Comparison of ENCODE assay signal across 18 cellular contexts in the genomic region with DNA sequence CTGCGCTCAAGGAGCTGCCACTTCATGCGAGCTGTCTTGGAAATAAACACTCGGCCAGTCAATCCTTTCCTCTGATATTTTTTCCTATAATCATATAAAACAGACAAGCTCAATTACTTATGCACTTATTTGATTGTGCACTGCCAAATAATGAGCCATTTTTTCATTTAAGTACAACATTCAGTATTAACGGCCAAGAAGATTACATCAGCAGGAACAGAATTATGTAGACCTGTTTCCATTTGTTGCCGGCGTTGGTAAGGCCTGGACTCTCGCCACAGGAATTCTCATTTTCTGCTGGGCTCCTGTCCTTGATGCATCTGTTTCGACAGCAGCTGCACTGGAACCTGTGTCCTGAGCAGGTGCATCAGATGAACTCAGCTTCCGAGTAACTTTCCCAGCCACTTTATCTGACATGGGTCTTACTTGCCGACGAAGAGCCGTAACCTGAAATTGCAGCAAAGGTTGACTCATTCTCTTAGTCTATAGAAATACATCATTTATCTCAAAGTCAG.
DNase-seq lines count a peak whose midpoint lies in the region; ATAC-seq and TF ChIP-seq lines count a peak whose summit lies in the region.
"Had no signal": no experiment of that assay in that cellular context is flagged by ENCODE, and none has a peak within 500 bp of the region (broad histone marks: within the 10 kb centered on the region; RNA-seq: fewer than 3 reads in every experiment).

No MANE protein-coding gene starts in this region.

- H2AK5ac ChIP-seq in H9 (ENCODE audit: insufficient read length, low read length), result no peak overlapping the region

- H3K4me3 Mint-ChIP-seq in CD4-positive, alpha-beta memory T cell, result peak overlapping the region in 6 of 8 donors; percentile 4 to 84 (median 80)
- H3K4me3 Mint-ChIP-seq in H9, result no peak overlapping the region
- H3K4me3 Mint-ChIP-seq in activated T-helper 17 cell treated with anti-CD3 and anti-CD28 coated beads, Interleukin-2, amount 50 U/mL, for 72 hours, result peak overlapping the region; percentile 42
- H3K4me3 Mint-ChIP-seq in natural killer cell, result peak overlapping the region; percentile 80
- H3K4me3 Mint-ChIP-seq: CD14-positive monocyte had no signal

- no peaks in the 10 kb centered on the region for H3K79me1 ChIP-seq in H9 (ENCODE audit: insufficient read depth, low read depth, low read length, poor library complexity, severe bottlenecking)

- POLR2A ChIA-PET in CD4-positive, alpha-beta memory T cell (lab: Charles Lee; ENCODE audit: partially characterized antibody), result interaction anchor here (2.4 kb wide), 1 partner anchor 110 kb away, joined by 6 read pairs; a partner anchor contains a TSS
- POLR2A ChIA-PET in OCI-LY7 (lab: Charles Lee), result no interaction called here

- no peak overlapping the region for H2BK5ac ChIP-seq in H9 (ENCODE audit: insufficient read length, low read length)

- peaks cover 17 to 22% (median 19%) of the 10 kb centered on the region in 4 donors for H3K4me1 Mint-ChIP-seq in CD4-positive, alpha-beta memory T cell
- H3K4me1 Mint-ChIP-seq in H9 (no peaks in the 10 kb centered on the region), natural killer cell (peaks cover 23 to 29% of the 10 kb centered on the region in 2 donors)
- H3K4me1 Mint-ChIP-seq in activated T-helper 17 cell treated with anti-CD3 and anti-CD28 coated beads, Interleukin-2, amount 50 U/mL, for 72 hours, result peaks cover 11% of the 10 kb centered on the region
- H3K4me1 Mint-ChIP-seq: CD14-positive monocyte had no signal

- TF ChIP-seq CTCF in H9 (conservative IDR thresholded peaks at IDR 0.05) (no peak), natural killer cell (IDR thresholded peaks at IDR 0.05) (no peak), OCI-LY7 (conservative IDR thresholded peaks at IDR 0.05; ENCODE audit: low read length) (no peak)

- no peak overlapping the region for H2BK120ac ChIP-seq in H9 (ENCODE audit: low read depth, low read length, poor library complexity, severe bottlenecking)

- no peak overlapping the region for H4K8ac ChIP-seq in H9 (replicated peaks; ENCODE audit: insufficient read length, low read depth, low read length)

- no CpG with 5 or more reads among the region's 12 CpGs for WGBS in H9 (ENCODE audit: extremely low coverage, insufficient read length, low lambda C conversion rate)

- no peaks in the 10 kb centered on the region for H3K36me3 ChIP-seq in CD4-positive, alpha-beta memory T cell (ENCODE audit: insufficient read depth, low read length)
- H3K36me3 ChIP-seq in OCI-LY7 (ENCODE audit: insufficient read depth, low read length), result no peaks in the 10 kb centered on the region

- CTCF ChIA-PET in CD4-positive, alpha-beta memory T cell (lab: Charles Lee; ENCODE audit: partially characterized antibody), result interaction anchor here (0.6 to 1.9 kb wide), 4 partner anchors 8 to 113 kb away, joined by 3 to 6 read pairs (median 4); no protein-coding TSS in a partner anchor
- CTCF ChIA-PET in OCI-LY7 (lab: Charles Lee; ENCODE audit: unreplicated experiment), result no interaction called here

- H3K56ac ChIP-seq in H9 (ENCODE audit: insufficient read length, low read depth, low read length), result no peak overlapping the region

- no peak overlapping the region for H3T11ph ChIP-seq in H9 (ENCODE audit: low read length)

- H3K9me3 ChIP-seq in CD4-positive, alpha-beta memory T cell (ENCODE audit: control insufficient read depth in 1 of 2, low read length in 2 of 2), result no peaks in the 10 kb centered on the region
- H3K9me3 ChIP-seq in H9 (ENCODE audit: control insufficient read depth, low read depth, low read length) (no peaks in the 10 kb centered on the region), OCI-LY7 (ENCODE audit: low read length) (no peaks in the 10 kb centered on the region)

- H3K27me3 Mint-ChIP-seq in CD4-positive, alpha-beta memory T cell, result no peaks in the 10 kb centered on the region
- H3K27me3 Mint-ChIP-seq in H9 (ENCODE audit: low read depth) (no peaks in the 10 kb centered on the region), natural killer cell (ENCODE audit: low read depth in 2 of 2) (no peaks in the 10 kb centered on the region)
- H3K27me3 Mint-ChIP-seq in activated T-helper 17 cell treated with anti-CD3 and anti-CD28 coated beads, Interleukin-2, amount 50 U/mL, for 72 hours, result no peaks in the 10 kb centered on the region

- H3K4me2 ChIP-seq in H9 (ENCODE audit: insufficient read depth, insufficient read length, low read length) (no peak overlapping the region), OCI-LY7 (ENCODE audit: low read length) (no peak overlapping the region)

- intact Hi-C loops in CD4-positive, alpha-beta memory T cell (cut with micrococcal nuclease), result no loop called here
- intact Hi-C loops in natural killer cell (cut with micrococcal nuclease), result loop anchor here (1.0 to 5.0 kb wide), 2 partner anchors 40 to 110 kb away; no protein-coding TSS in a partner anchor
- intact Hi-C loops in OCI-LY7 (cut with micrococcal nuclease; ENCODE audit: unreplicated experiment), result no loop called here

- DNase-seq in CD4-positive, alpha-beta memory T cell, result no peak
- DNase-seq in H9, result no peak
- DNase-seq in natural killer cell, result no peak
- no peak for DNase-seq in H4 (ENCODE audit: low spot score)
- DNase-seq in OCI-LY7 (ENCODE audit: low spot score), result no peak
- DNase-seq: ACHN; AML-193; DMS53; EL; NCI-H1105 treated with DMSO at 0.1 percent for 48 hours; NCI-H1694; NCI-H510A; NCI-H748 treated with DMSO at 0.1 percent for 48 hours; NK-92 treated with Interleukin-12 subunit alpha and Interleukin-12 subunit beta, amount 100 ng/mL, for 24 hours; Right ventricle myocardium superior had no signal

- H3K9me3 Mint-ChIP-seq in CD4-positive, alpha-beta memory T cell, result no peaks in the 10 kb centered on the region
- H3K9me3 Mint-ChIP-seq in H9 (no peaks in the 10 kb centered on the region), natural killer cell (peaks cover 0 to 3% of the 10 kb centered on the region in 2 donors)
- no peaks in the 10 kb centered on the region for H3K9me3 Mint-ChIP-seq in activated T-helper 17 cell treated with anti-CD3 and anti-CD28 coated beads, Interleukin-2, amount 50 U/mL, for 72 hours

- no peak for ATAC-seq in activated T-helper 17 cell treated with anti-CD3 and anti-CD28 coated beads, Interleukin-2, amount 50 U/mL, for 72 hours (replicated peaks)
- ATAC-seq in natural killer cell (no peak), HG02763 (IDR thresholded peaks at IDR 0.05; ENCODE audit: unreplicated experiment) (no peak)

- peaks cover 25 to 31% of the 10 kb centered on the region in 2 donors for H3K36me3 Mint-ChIP-seq in CD4-positive, alpha-beta memory T cell
- peaks cover 9 to 18% (median 18%) of the 10 kb centered on the region in 3 experiments for H3K36me3 Mint-ChIP-seq in H9 (ENCODE audit: insufficient read depth in 1 of 3, low read depth in 3 of 3)
- H3K36me3 Mint-ChIP-seq in activated T-helper 17 cell treated with anti-CD3 and anti-CD28 coated beads, Interleukin-2, amount 50 U/mL, for 72 hours (ENCODE audit: low read depth), result peaks cover 53% of the 10 kb centered on the region
- H3K36me3 Mint-ChIP-seq in natural killer cell, result no peaks in the 10 kb centered on the region
- H3K36me3 Mint-ChIP-seq: CD14-positive monocyte had no signal

- no peak overlapping the region for H3K23ac ChIP-seq in H9 (ENCODE audit: insufficient read length, low read depth, low read length)

- H3K79me2 ChIP-seq in H9 (ENCODE audit: insufficient read depth, low read length) (no peaks in the 10 kb centered on the region), OCI-LY7 (ENCODE audit: insufficient read depth, low read depth, low read length) (no peaks in the 10 kb centered on the region)

- H3K27ac Mint-ChIP-seq in CD4-positive, alpha-beta memory T cell, result peak overlapping the region in 4 of 7 donors; percentile 31 to 94 (median 78)
- H3K27ac Mint-ChIP-seq in H9 (no peak overlapping the region), natural killer cell (peak overlapping the region; percentile 86 to 90)
- peak overlapping the region; percentile 47 for H3K27ac Mint-ChIP-seq in activated T-helper 17 cell treated with anti-CD3 and anti-CD28 coated beads, Interleukin-2, amount 50 U/mL, for 72 hours
- H3K27ac Mint-ChIP-seq: CD14-positive monocyte had no signal

- no peaks in the 10 kb centered on the region for H3K27me3 ChIP-seq in CD4-positive, alpha-beta memory T cell (ENCODE audit: insufficient read depth, low read length)
- no peaks in the 10 kb centered on the region for H3K27me3 ChIP-seq in H9 (ENCODE audit: insufficient read depth, low read length)

- H3K18ac ChIP-seq in H9 (ENCODE audit: insufficient read length, low read depth, low read length), result no peak overlapping the region

- no peak overlapping the region for H2BK15ac ChIP-seq in H9 (ENCODE audit: low read depth, low read length)

- peaks cover 21% of the 10 kb centered on the region for H3K4me1 ChIP-seq in CD4-positive, alpha-beta memory T cell (ENCODE audit: insufficient read depth, low read length)
- no peaks in the 10 kb centered on the region for H3K4me1 ChIP-seq in H9 (ENCODE audit: insufficient read depth, low read length)
- H3K4me1 ChIP-seq in OCI-LY7 (ENCODE audit: insufficient read depth, low read length, poor library complexity, severe bottlenecking), result no peaks in the 10 kb centered on the region

- H4K5ac ChIP-seq in H9 (ENCODE audit: insufficient read length, low read depth, low read length), result no peak overlapping the region

- BruUV-seq in OCI-LY7 (replicated peaks; lab: Mats Ljungman, UMichigan), result no TSS peak

- no peak overlapping the region for H2BK20ac ChIP-seq in H9 (ENCODE audit: low read depth, low read length, poor library complexity, severe bottlenecking)

- H3K9me2 ChIP-seq in OCI-LY7 (ENCODE audit: insufficient read depth, low read length), result no peaks in the 10 kb centered on the region

- H4K91ac ChIP-seq in H9 (ENCODE audit: insufficient read length, low read depth, low read length), result no peak overlapping the region

- H3K23me2 ChIP-seq in H9 (ENCODE audit: insufficient read length, low read depth, low read length, poor library complexity, severe bottlenecking), result no peaks in the 10 kb centered on the region

- no peak overlapping the region for H3K27ac ChIP-seq in CD4-positive, alpha-beta memory T cell (ENCODE audit: low read depth, low read length)
- H3K27ac ChIP-seq in H9 (ENCODE audit: insufficient read length, low read depth, low read length), result no peak overlapping the region
- no peak overlapping the region for H3K27ac ChIP-seq in OCI-LY7 (ENCODE audit: low read depth, low read length, poor library complexity, severe bottlenecking)

- H3K9ac ChIP-seq in H9 (ENCODE audit: extremely low read depth, insufficient read length, low read length), result no peak overlapping the region

- H3K14ac ChIP-seq in H9 (ENCODE audit: insufficient read depth, low read length), result no peak overlapping the region

- H4K20me1 ChIP-seq in H9 (ENCODE audit: control insufficient read depth, insufficient read depth, insufficient read length) (no peaks in the 10 kb centered on the region), OCI-LY7 (ENCODE audit: insufficient read depth, low read length) (no peaks in the 10 kb centered on the region)

- H2BK12ac ChIP-seq in H9 (ENCODE audit: insufficient read length, low read depth, low read length), result peak overlapping the region; percentile 35

- H3K4me3 ChIP-seq in CD4-positive, alpha-beta memory T cell (ENCODE audit: low read length in 2 of 2), result peak overlapping the region in 1 of 2 donors; percentile 23
- H3K4me3 ChIP-seq in OCI-LY7 (ENCODE audit: low read depth, low read length, poor library complexity, severe bottlenecking), result no peak overlapping the region

- H2AFZ ChIP-seq in H9 (ENCODE audit: low read length), result no peak overlapping the region
- no peak overlapping the region for H2AFZ ChIP-seq in OCI-LY7 (ENCODE audit: low read length)

- H3K4ac ChIP-seq in H9 (ENCODE audit: low read depth, low read length), result no peak overlapping the region

Comparison
In these comparisons a context has a peak if more than half of its experiments do, and no peak if none do; other contexts are left out.
1. H3K27ac Mint-ChIP-seq: peak in CD4-positive, alpha-beta memory T cell (4 of 7), activated T-helper 17 cell treated with anti-CD3 and anti-CD28 coated beads, Interleukin-2, amount 50 U/mL, for 72 hours (single experiment) and natural killer cell (2 of 2); none in H9 (0 of 3).
2. H3K4me3 Mint-ChIP-seq: peak in CD4-positive, alpha-beta memory T cell (6 of 8), activated T-helper 17 cell treated with anti-CD3 and anti-CD28 coated beads, Interleukin-2, amount 50 U/mL, for 72 hours (single experiment) and natural killer cell (single experiment); none in H9 (0 of 2).